ENCODE assay signal across 1 cellular context in the genomic region with DNA sequence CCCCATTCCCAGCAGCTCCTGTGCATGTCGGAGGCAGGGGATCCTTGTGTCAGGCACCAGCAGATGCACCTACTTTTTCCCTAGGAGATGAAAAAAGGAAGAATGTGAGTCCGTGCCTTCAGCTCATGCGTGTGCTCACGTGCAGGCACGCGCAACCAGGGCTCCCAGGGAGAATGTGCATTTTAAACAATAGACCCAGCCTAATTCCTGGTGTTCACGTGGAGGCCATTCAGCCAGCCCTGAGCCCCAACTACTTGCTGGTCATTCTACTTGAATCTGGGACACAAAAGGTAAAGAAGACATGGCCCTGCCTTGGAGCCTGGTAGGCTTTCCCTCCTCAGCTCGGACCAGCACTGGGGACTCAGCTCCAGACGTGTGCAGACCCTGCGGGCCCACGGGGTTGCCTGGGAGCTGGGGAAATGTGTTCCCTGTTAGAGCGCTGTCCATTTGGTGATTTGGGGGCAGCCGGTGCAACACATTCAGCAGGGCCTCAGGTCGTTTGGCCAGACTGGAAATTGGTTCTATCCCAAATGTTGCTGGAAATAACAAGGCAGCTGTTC.
TF ChIP-seq lines count a peak whose summit lies in the region.

No MANE protein-coding gene starts in this region.

TF ChIP-seq in H1, 55 proteins besides CTCF, POLR2A, EP300 and RAD21:
- no peak for TF ChIP-seq SIN3A (conservative IDR thresholded peaks at IDR 0.05 in 1 of 2, IDR thresholded peaks at IDR 0.05 in 1 of 2; ENCODE audit: low read depth in 1 of 2, low read length in 2 of 2)
